Comparison of ENCODE assay signal across 21 cellular contexts in the genomic region with DNA sequence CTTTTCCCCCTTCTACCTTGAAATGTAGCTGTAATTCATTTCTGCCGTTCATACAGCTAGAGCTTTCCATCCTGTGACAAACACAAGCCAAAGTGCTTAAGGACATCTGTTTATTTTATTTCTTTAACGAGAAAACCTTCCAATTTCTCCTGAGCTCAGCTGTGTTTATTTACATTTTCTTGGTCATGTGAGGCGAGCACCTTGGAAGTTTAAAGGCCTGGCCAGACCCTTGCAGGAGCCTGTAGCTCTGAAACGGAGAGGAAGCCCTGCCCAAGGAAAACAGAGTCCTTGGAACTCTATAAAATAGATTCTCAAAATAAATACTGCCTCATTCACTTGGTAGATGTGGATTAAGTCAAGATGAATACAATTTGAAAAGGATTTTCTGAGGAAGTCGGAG.
DNase-seq lines count a peak whose midpoint lies in the region; ATAC-seq, FAIRE-seq and TF ChIP-seq lines count a peak whose summit lies in the region.
"Had no signal": no experiment of that assay in that cellular context is flagged by ENCODE, and none has a peak within 500 bp of the region (broad histone marks: within the 10 kb centered on the region; RNA-seq: fewer than 3 reads in every experiment).

No MANE protein-coding gene starts in this region.

- TF ChIP-seq CTCF in K562 (IDR thresholded peaks at IDR 0.05 in 2 of 3, conservative IDR thresholded peaks at IDR 0.05 in 1 of 3; ENCODE audit: insufficient read depth in 2 of 3, low read depth in 1 of 3, low read length in 3 of 3) (no peak), suprapubic skin (IDR thresholded peaks at IDR 0.05) (no peak)
- no peak for TF ChIP-seq CTCF in CD4-positive, alpha-beta T cell (IDR thresholded peaks at IDR 0.05)

- no peak overlapping the region for H2AFZ ChIP-seq in K562 (ENCODE audit: low read depth, low read length)

- H3K4me2 ChIP-seq in K562 (ENCODE audit: insufficient read depth, low read length), result no peak overlapping the region

- in situ Hi-C loops in K562 (cut with MboI), result no loop called here
- in situ Hi-C loops in ACHN (cut with HindIII; ENCODE audit: low pct_ligation_motif_present, low pct_unique_long_range_greater_than_20kb, low sequenced_read_pairs), result no loop called here

- no peak for FAIRE-seq in K562 (lab: Jason Lieb, UNC)
- FAIRE-seq: endothelial cell of umbilical vein had no signal

- BruUV-seq in K562 (replicated peaks; lab: Mats Ljungman, UMichigan), result no TSS peak

- peak; percentile 61 for DNase-seq in H4 (ENCODE audit: low spot score)
- no peak for DNase-seq in K562 (ENCODE audit: extremely low read depth in 1 of 4, low spot score in 3 of 4)
- DNase-seq in suprapubic skin (ENCODE audit: low spot score in 2 of 2), result no peak
- no peak for DNase-seq in NCI-H2171 (lab: John Stamatoyannopoulos, UW)
- DNase-seq in CD4-positive, alpha-beta T cell, result no peak
- DNase-seq in ACHN, result no peak
- no peak for DNase-seq in retina
- DNase-seq: activated CD4-positive, alpha-beta memory T cell treated with anti-CD3 and anti-CD28 coated beads, Interleukin-2, amount 10 ng/mL, durations not matched to agents 7 days and 5 days; activated naive CD8-positive, alpha-beta T cell treated with anti-CD3 and anti-CD28 coated beads, Interleukin-2, amount 10 ng/mL, durations not matched to agents 7 days and 5 days; activated T-cell treated with anti-CD3 and anti-CD28 coated beads, Interleukin-2, amount 50 U/mL, for 4 hours; COR-L47; islet precursor cell; NCI-H1105; NCI-H226; NK-92 treated with Interleukin-12 subunit alpha and Interleukin-12 subunit beta, amount 100 ng/mL, for 24 hours; occipital lobe; RPMI8226; spleen; stimulated activated naive B cell treated with anti-CD40 and anti-IgM and Interleukin-4, amounts not matched to agents 10 μg/mL and 1 μg/mL and 100 μg/mL, for 72 hours had no signal

- intact Hi-C loops in K562 (cut with micrococcal nuclease), result no loop called here
- intact Hi-C loops in CD4-positive, alpha-beta T cell (cut with DNase I, micrococcal nuclease), result no loop called here

- H3K9me1 ChIP-seq in K562 (ENCODE audit: control insufficient read depth, insufficient read depth, low read length), result no peaks in the 10 kb centered on the region

- H4K20me1 ChIP-seq in K562 (replicated peaks; ENCODE audit: control insufficient read depth, insufficient read depth, low read length), result no peaks in the 10 kb centered on the region; the same call in 1 of the 2 replicates

- H3K27ac ChIP-seq in K562 (ENCODE audit: extremely low read depth, low read depth, low read length), result no peak overlapping the region
- H3K27ac ChIP-seq in layer of hippocampus (ENCODE audit: low read depth, low read length), result peak overlapping the region; percentile 2
- peak overlapping the region; percentile 26 for H3K27ac ChIP-seq in suprapubic skin
- H3K27ac ChIP-seq in CD4-positive, alpha-beta T cell (ENCODE audit: low read depth, low read length), result no peak overlapping the region
- H3K27ac ChIP-seq: spleen had no signal

- no peaks in the 10 kb centered on the region for H3K4me1 Mint-ChIP-seq in CD4-positive, alpha-beta T cell (ENCODE audit: low read depth)
- H3K4me1 Mint-ChIP-seq: activated CD4-positive, alpha-beta memory T cell treated with anti-CD3 and anti-CD28 coated beads, Interleukin-2, amount 10 ng/mL, durations not matched to agents 7 days and 5 days; activated naive CD8-positive, alpha-beta T cell treated with anti-CD3 and anti-CD28 coated beads, Interleukin-2, amount 10 ng/mL, durations not matched to agents 7 days and 5 days; stimulated activated naive B cell treated with anti-CD40 and anti-IgM and Interleukin-4, amounts not matched to agents 10 μg/mL and 1 μg/mL and 100 μg/mL, for 72 hours had no signal

- no peaks in the 10 kb centered on the region for H3K36me3 Mint-ChIP-seq in CD4-positive, alpha-beta T cell (ENCODE audit: low read depth)
- H3K36me3 Mint-ChIP-seq: activated naive CD8-positive, alpha-beta T cell treated with anti-CD3 and anti-CD28 coated beads, Interleukin-2, amount 10 ng/mL, durations not matched to agents 7 days and 5 days; stimulated activated naive B cell treated with anti-CD40 and anti-IgM and Interleukin-4, amounts not matched to agents 10 μg/mL and 1 μg/mL and 100 μg/mL, for 72 hours had no signal

- H3K36me3 ChIP-seq in K562 (ENCODE audit: control insufficient read depth, insufficient read depth, low read length) (no peaks in the 10 kb centered on the region), suprapubic skin (no peaks in the 10 kb centered on the region)
- H3K36me3 ChIP-seq: spleen had no signal

- 0% methylated on average over 5 of the region's 5 CpGs for WGBS in K562 (ENCODE audit: insufficient coverage, low coverage, missing lambda C conversion rate)
- WGBS in suprapubic skin, result 57% methylated on average over 5 of the region's 5 CpGs

- POLR2A ChIA-PET in K562 (lab: Yijun Ruan, JAX), result no interaction called here
- POLR2A ChIA-PET in CD4-positive, alpha-beta T cell (lab: Charles Lee), result no interaction called here

- TF ChIP-seq RAD21 in K562 (CRISPR knock-in tag; conservative IDR thresholded peaks at IDR 0.05 in 1 of 2, IDR thresholded peaks at IDR 0.05 in 1 of 2), result no peak

- H3K79me2 ChIP-seq in K562 (ENCODE audit: control insufficient read depth, insufficient read depth, low read length), result no peaks in the 10 kb centered on the region

- H3K4me3 ChIP-seq in K562 (no peak overlapping the region), suprapubic skin (no peak overlapping the region)
- H3K4me3 ChIP-seq: spleen had no signal

- H3K27me3 Mint-ChIP-seq in CD4-positive, alpha-beta T cell, result peaks cover 33% of the 10 kb centered on the region

- no peaks in the 10 kb centered on the region for H3K4me1 ChIP-seq in K562 (replicated peaks in 1 of 2; ENCODE audit: control insufficient read depth in 2 of 2, insufficient read depth in 2 of 2, low read length in 2 of 2)
- H3K4me1 ChIP-seq in suprapubic skin, result peaks cover 5% of the 10 kb centered on the region
- H3K4me1 ChIP-seq: spleen had no signal

- no peak overlapping the region for H3K4me3 Mint-ChIP-seq in CD4-positive, alpha-beta T cell
- H3K4me3 Mint-ChIP-seq: activated CD4-positive, alpha-beta memory T cell treated with anti-CD3 and anti-CD28 coated beads, Interleukin-2, amount 10 ng/mL, durations not matched to agents 7 days and 5 days; activated naive CD8-positive, alpha-beta T cell treated with anti-CD3 and anti-CD28 coated beads, Interleukin-2, amount 10 ng/mL, durations not matched to agents 7 days and 5 days; activated T-cell treated with anti-CD3 and anti-CD28 coated beads, Interleukin-2, amount 50 U/mL, for 4 hours; stimulated activated naive B cell treated with anti-CD40 and anti-IgM and Interleukin-4, amounts not matched to agents 10 μg/mL and 1 μg/mL and 100 μg/mL, for 72 hours had no signal

- CTCF ChIA-PET in K562 (lab: Yijun Ruan, JAX; ENCODE audit: low intra/inter-chr PET ratio), result no interaction called here
- CTCF ChIA-PET in CD4-positive, alpha-beta T cell (lab: Charles Lee), result interaction anchor here (0.7 kb wide), 1 partner anchor 11 kb away, joined by 7 read pairs; no protein-coding TSS in a partner anchor

- H3K9me3 ChIP-seq in K562 (replicated peaks; ENCODE audit: control insufficient read depth, insufficient read depth, low read depth, low read length) (no peaks in the 10 kb centered on the region), suprapubic skin (no peaks in the 10 kb centered on the region)
- H3K9me3 ChIP-seq in CD4-positive, alpha-beta T cell (ENCODE audit: control insufficient read depth, low read length), result no peaks in the 10 kb centered on the region
- H3K9me3 ChIP-seq: spleen had no signal

- no peak for TF ChIP-seq EP300 in K562 (IDR thresholded peaks at IDR 0.05; ENCODE audit: low read length)
- no peak for TF ChIP-seq EP300 in suprapubic skin (IDR thresholded peaks at IDR 0.05)

- no peak for ATAC-seq in K562
- no peak for ATAC-seq in CD4-positive, alpha-beta T cell (ENCODE audit: poor library complexity)
- ATAC-seq: activated T-cell treated with anti-CD3 and anti-CD28 coated beads, Interleukin-2, amount 50 U/mL, for 4 hours; stimulated activated naive B cell treated with anti-CD40 and anti-IgM and Interleukin-4, amounts not matched to agents 10 μg/mL and 1 μg/mL and 100 μg/mL, for 72 hours had no signal

- no peaks in the 10 kb centered on the region for H3K9me3 Mint-ChIP-seq in CD4-positive, alpha-beta T cell
- H3K9me3 Mint-ChIP-seq: activated naive CD8-positive, alpha-beta T cell treated with anti-CD3 and anti-CD28 coated beads, Interleukin-2, amount 10 ng/mL, durations not matched to agents 7 days and 5 days; activated T-cell treated with anti-CD3 and anti-CD28 coated beads, Interleukin-2, amount 50 U/mL, for 4 hours had no signal

- TF ChIP-seq POLR2A in K562 (conservative IDR thresholded peaks at IDR 0.05) (no peak), suprapubic skin (IDR thresholded peaks at IDR 0.05) (no peak)

- no peak overlapping the region for H3K9ac ChIP-seq in K562 (ENCODE audit: insufficient read depth in 1 of 2, low read depth in 2 of 2, low read length in 2 of 2)

- H3K27me3 ChIP-seq in K562 (ENCODE audit: control insufficient read depth in 2 of 2, insufficient read depth in 2 of 2, low read length in 2 of 2), result peaks cover 22 to 50% of the 10 kb centered on the region in 2 experiments; a peak in 4 of 5 replicates
- no peaks in the 10 kb centered on the region for H3K27me3 ChIP-seq in layer of hippocampus (ENCODE audit: control insufficient read depth, insufficient read depth, low read length)
- H3K27me3 ChIP-seq in suprapubic skin, result no peaks in the 10 kb centered on the region
- peaks cover 3% of the 10 kb centered on the region for H3K27me3 ChIP-seq in CD4-positive, alpha-beta T cell (ENCODE audit: control insufficient read depth, insufficient read depth, low read length)

- H3K27ac Mint-ChIP-seq in CD4-positive, alpha-beta T cell, result no peak overlapping the region
- H3K27ac Mint-ChIP-seq: activated CD4-positive, alpha-beta memory T cell treated with anti-CD3 and anti-CD28 coated beads, Interleukin-2, amount 10 ng/mL, durations not matched to agents 7 days and 5 days; activated naive CD8-positive, alpha-beta T cell treated with anti-CD3 and anti-CD28 coated beads, Interleukin-2, amount 10 ng/mL, durations not matched to agents 7 days and 5 days; stimulated activated naive B cell treated with anti-CD40 and anti-IgM and Interleukin-4, amounts not matched to agents 10 μg/mL and 1 μg/mL and 100 μg/mL, for 72 hours had no signal

TF ChIP-seq in K562, 482 proteins besides CTCF, POLR2A, EP300 and RAD21:
- TF ChIP-seq ESRRB (CRISPR knock-in tag; IDR thresholded peaks at IDR 0.05; ENCODE audit: borderline replicate concordance), result no peak
- TF ChIP-seq CBX8 (IDR thresholded peaks at IDR 0.05; ENCODE audit: borderline replicate concordance, extremely low read depth, low read depth, low read length, poor library complexity, severe bottlenecking), result peak; percentile 65

Comparison
In these comparisons a context has a peak if more than half of its experiments do, and no peak if none do; other contexts are left out.
1. H3K27ac ChIP-seq: peak in layer of hippocampus (single experiment) and suprapubic skin (single experiment); none in K562 (single experiment) and CD4-positive, alpha-beta T cell (single experiment).